Comparison of ENCODE assay signal across 2 cellular contexts in genomic region chr4:8266088-8266487, GRCh38.
A peak's percentile ranks its signal among the peaks of the same experiment; 100 is the strongest.
TF ChIP-seq lines count a peak whose summit lies in the region.

No MANE protein-coding gene starts in this region.

TF ChIP-seq in HepG2, 621 proteins besides CTCF, POLR2A, EP300 and RAD21:
- TF ChIP-seq GPBP1L1 (CRISPR knock-in tag; IDR thresholded peaks at IDR 0.05) (no peak), RFXANK (CRISPR knock-in tag; IDR thresholded peaks at IDR 0.05) (no peak), ZSCAN9 (CRISPR knock-in tag; IDR thresholded peaks at IDR 0.05; ENCODE audit: borderline replicate concordance) (no peak), RBM22 (optimal IDR thresholded peaks at IDR 0.05; ENCODE audit: low read length) (no peak), ZNF609 (CRISPR knock-in tag; IDR thresholded peaks at IDR 0.05; ENCODE audit: borderline replicate concordance) (no peak), ZNF484 (CRISPR knock-in tag; IDR thresholded peaks at IDR 0.05; ENCODE audit: borderline replicate concordance, low read depth) (no peak), ZNF629 (CRISPR knock-in tag; conservative IDR thresholded peaks at IDR 0.05) (peak; percentile 88)

TF ChIP-seq in GM12878, 131 proteins besides CTCF, POLR2A, EP300 and RAD21:
- TF ChIP-seq TARDBP (IDR thresholded peaks at IDR 0.05; ENCODE audit: borderline replicate concordance) (no peak), ETV6 (conservative IDR thresholded peaks at IDR 0.05 in 1 of 2, IDR thresholded peaks at IDR 0.05 in 1 of 2; ENCODE audit: borderline replicate concordance in 1 of 2, low read depth in 1 of 2) (no peak), STAT1 (conservative IDR thresholded peaks at IDR 0.05) (no peak), YBX1 (IDR thresholded peaks at IDR 0.05) (no peak), SIN3A (IDR thresholded peaks at IDR 0.05; ENCODE audit: low read depth, low read length) (no peak), EZH2 (IDR thresholded peaks at IDR 0.05; ENCODE audit: borderline replicate concordance, control insufficient read depth, low read depth, low read length) (no peak), USF2 (IDR thresholded peaks at IDR 0.05; ENCODE audit: borderline replicate concordance, low read depth, low read length) (no peak), SPI1 (IDR thresholded peaks at IDR 0.05; ENCODE audit: borderline replicate concordance, insufficient read depth, low read depth, low read length) (no peak), CBX5 (IDR thresholded peaks at IDR 0.05; ENCODE audit: low read depth) (no peak), CEBPZ (IDR thresholded peaks at IDR 0.05; ENCODE audit: low read depth, low read length) (no peak), TCF3 (IDR thresholded peaks at IDR 0.05; ENCODE audit: borderline replicate concordance, insufficient read depth, low read depth, low read length) (no peak), TCF7 (IDR thresholded peaks at IDR 0.05; ENCODE audit: borderline replicate concordance) (no peak), CHD1 (IDR thresholded peaks at IDR 0.05; ENCODE audit: low read depth, low read length) (no peak), SKIL (IDR thresholded peaks at IDR 0.05; ENCODE audit: low read depth, poor library complexity, severe bottlenecking) (no peak), ZNF217 (IDR thresholded peaks at IDR 0.05) (no peak), MTA3 (IDR thresholded peaks at IDR 0.05; ENCODE audit: borderline replicate concordance, low read length) (no peak), CBX3 (IDR thresholded peaks at IDR 0.05; ENCODE audit: borderline replicate concordance, low read depth) (no peak), FOXM1 (IDR thresholded peaks at IDR 0.05; ENCODE audit: low read depth, low read length) (no peak)
